ENCODE assay signal across 1 cellular context in genomic region chr20:3166913-3167342, GRCh38.
TF ChIP-seq lines count a peak whose summit lies in the region.

No MANE protein-coding gene starts in this region.

TF ChIP-seq in GM23338, 12 proteins besides CTCF, POLR2A, EP300 and RAD21:
- TF ChIP-seq REST (IDR thresholded peaks at IDR 0.05; ENCODE audit: unreplicated experiment) (no peak), STAT1 (IDR thresholded peaks at IDR 0.05; ENCODE audit: unreplicated experiment) (no peak), JUNB (IDR thresholded peaks at IDR 0.05; ENCODE audit: unreplicated experiment) (no peak), ZNF462 (CRISPR knock-in tag; IDR thresholded peaks at IDR 0.05) (no peak), ZNF331 (CRISPR knock-in tag; IDR thresholded peaks at IDR 0.05; ENCODE audit: low read depth) (no peak)
TF ChIP-seq in GM23338: peak in this region for 0.
